ENCODE assay signal across 29 cellular contexts in the genomic region with DNA sequence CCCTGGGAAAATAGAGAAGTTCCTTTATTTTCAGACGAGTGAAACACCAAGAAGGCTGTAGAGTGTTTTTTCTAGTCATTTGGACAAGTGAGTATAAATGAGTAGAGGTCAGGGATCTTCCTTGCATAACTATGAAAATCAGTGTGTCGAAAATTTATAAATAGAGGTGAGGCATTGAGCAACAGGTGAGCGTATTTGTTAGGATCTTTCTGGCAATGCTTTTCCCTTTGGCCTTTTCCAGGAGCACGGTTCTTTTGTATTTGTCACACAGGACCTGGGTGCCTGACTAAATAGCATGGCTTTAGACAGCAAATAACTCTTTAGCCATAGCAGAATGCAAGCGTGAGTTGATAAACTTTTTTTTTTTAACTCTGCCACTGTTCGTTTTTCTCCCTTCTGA. TPM values are rescaled to one million over a fixed set of nuclear protein-coding genes. Genes with fewer than 3 reads are reported as not detected.
"Had no signal": no experiment of that assay in that cellular context is flagged by ENCODE, and none has a peak within 500 bp of the region (broad histone marks: within the 10 kb centered on the region; RNA-seq: fewer than 3 reads in every experiment).

No MANE protein-coding gene starts in this region.

- H3K4me3 ChIP-seq: MG63, Peyer's patch, SJSA1 had no signal

- DNase-seq: KG1, MG63, NCI-H1048, NCI-H1092 treated with DMSO at 0.1 percent for 48 hours, NCI-H1105 treated with DMSO at 0.1 percent for 48 hours, NCI-H1417, NCI-H1436, NCI-H146, NCI-H1694, NCI-H187, NCI-H1930, NCI-H2029 treated with DMSO at 0.1 percent for 48 hours, NCI-H2171 treated with DMSO at 0.1 percent for 48 hours, NCI-H2227 treated with DMSO at 0.1 percent for 48 hours, NCI-H345, NCI-H446, NCI-H510A, NCI-H524, NCI-H526, NCI-H69, NCI-H748 treated with DMSO at 0.1 percent for 48 hours, NCI-H82, Peyer's patch, Right ventricle myocardium superior, RPMI8226, SHP77 treated with DMSO at 0.1 percent for 48 hours had no signal

- H3K27ac ChIP-seq: Peyer's patch, SJSA1 had no signal

- ATAC-seq: SK-N-SH treated with all-trans-retinoic acid at 6 μM for 48 hours had no signal

- H3K9me3 ChIP-seq: MG63, Peyer's patch, SJSA1 had no signal

- H3K36me3 ChIP-seq: MG63, Peyer's patch, SJSA1 had no signal

- H3K27me3 ChIP-seq: MG63, Peyer's patch, SJSA1 had no signal

RNA-seq across cellular contexts. Expression of gene ARHGAP42, which starts 19.6 kb away (rescaled TPM):
- total RNA-seq: OCI-LY7 had no signal
